ENCODE assay signal across 11 cellular contexts in genomic region chr1:60832372-60832771, GRCh38.
"Had no signal": no experiment of that assay in that cellular context is flagged by ENCODE, and none has a peak within 500 bp of the region (broad histone marks: within the 10 kb centered on the region; RNA-seq: fewer than 3 reads in every experiment).

No MANE protein-coding gene starts in this region.

- H3K9me3 Mint-ChIP-seq: activated CD4-positive, alpha-beta T cell treated with anti-CD3 and anti-CD28 coated beads, Interleukin-2, amount 10 ng/mL, durations not matched to agents 24 days and 14 days; activated naive CD4-positive, alpha-beta T cell treated with anti-CD3 and anti-CD28 coated beads, Interleukin-2, amount 50 U/mL, for 24 hours; activated T-helper 2 cell treated with anti-CD3 and anti-CD28 coated beads, Interferon-gamma antibody, Interleukin-2, Interleukin-4, amounts not matched to agents 10 μg/mL and 5 μg/mL and 100 μg/mL, durations not matched to agents 14 hours and 24 hours and 36 hours; dendritic cell treated with granulocyte-macrophage colony-stimulating factor and Interleukin-4, amounts not matched to agents 40 ng/mL and 50 ng/mL, for 4 days had no signal

- H3K36me3 Mint-ChIP-seq: activated naive CD4-positive, alpha-beta T cell treated with anti-CD3 and anti-CD28 coated beads, Interleukin-2, amount 50 U/mL, for 24 hours; brain; WTC11 had no signal

- H3K9me3 ChIP-seq: pancreas, tibial artery, vagina had no signal

- H3K4me3 Mint-ChIP-seq: activated CD4-positive, alpha-beta T cell treated with anti-CD3 and anti-CD28 coated beads, Interleukin-2, amount 10 ng/mL, durations not matched to agents 24 days and 14 days; activated naive CD4-positive, alpha-beta T cell treated with anti-CD3 and anti-CD28 coated beads, Interleukin-2, amount 50 U/mL, for 24 hours; brain; dendritic cell treated with granulocyte-macrophage colony-stimulating factor and Interleukin-4, amounts not matched to agents 40 ng/mL and 50 ng/mL, for 4 days; WTC11 had no signal

- ATAC-seq: WTC11 had no signal

- DNase-seq: activated CD4-positive, alpha-beta T cell treated with anti-CD3 and anti-CD28 coated beads, Interleukin-2, amount 10 ng/mL, durations not matched to agents 24 days and 14 days; left cardiac atrium; pancreas; T-helper 9 cell; tibial artery had no signal

- H3K27me3 ChIP-seq: pancreas, vagina had no signal

- H3K4me3 ChIP-seq: pancreas, tibial artery, vagina had no signal

- H3K4me1 ChIP-seq: pancreas, tibial artery, vagina had no signal

- H3K27ac Mint-ChIP-seq: activated CD4-positive, alpha-beta T cell treated with anti-CD3 and anti-CD28 coated beads, Interleukin-2, amount 10 ng/mL, durations not matched to agents 24 days and 14 days; activated naive CD4-positive, alpha-beta T cell treated with anti-CD3 and anti-CD28 coated beads, Interleukin-2, amount 50 U/mL, for 24 hours; activated T-helper 2 cell treated with anti-CD3 and anti-CD28 coated beads, Interferon-gamma antibody, Interleukin-2, Interleukin-4, amounts not matched to agents 10 μg/mL and 5 μg/mL and 100 μg/mL, durations not matched to agents 14 hours and 24 hours and 36 hours; dendritic cell treated with granulocyte-macrophage colony-stimulating factor and Interleukin-4, amounts not matched to agents 40 ng/mL and 50 ng/mL, for 4 days; WTC11 had no signal

- H3K27ac ChIP-seq: tibial artery, vagina had no signal

- H3K27me3 Mint-ChIP-seq: brain had no signal

- H3K36me3 ChIP-seq: pancreas, tibial artery, vagina had no signal

- H3K4me1 Mint-ChIP-seq: activated CD4-positive, alpha-beta T cell treated with anti-CD3 and anti-CD28 coated beads, Interleukin-2, amount 10 ng/mL, durations not matched to agents 24 days and 14 days; activated naive CD4-positive, alpha-beta T cell treated with anti-CD3 and anti-CD28 coated beads, Interleukin-2, amount 50 U/mL, for 24 hours had no signal
